Comparison of ENCODE assay signal across 9 cellular contexts in the genomic region with DNA sequence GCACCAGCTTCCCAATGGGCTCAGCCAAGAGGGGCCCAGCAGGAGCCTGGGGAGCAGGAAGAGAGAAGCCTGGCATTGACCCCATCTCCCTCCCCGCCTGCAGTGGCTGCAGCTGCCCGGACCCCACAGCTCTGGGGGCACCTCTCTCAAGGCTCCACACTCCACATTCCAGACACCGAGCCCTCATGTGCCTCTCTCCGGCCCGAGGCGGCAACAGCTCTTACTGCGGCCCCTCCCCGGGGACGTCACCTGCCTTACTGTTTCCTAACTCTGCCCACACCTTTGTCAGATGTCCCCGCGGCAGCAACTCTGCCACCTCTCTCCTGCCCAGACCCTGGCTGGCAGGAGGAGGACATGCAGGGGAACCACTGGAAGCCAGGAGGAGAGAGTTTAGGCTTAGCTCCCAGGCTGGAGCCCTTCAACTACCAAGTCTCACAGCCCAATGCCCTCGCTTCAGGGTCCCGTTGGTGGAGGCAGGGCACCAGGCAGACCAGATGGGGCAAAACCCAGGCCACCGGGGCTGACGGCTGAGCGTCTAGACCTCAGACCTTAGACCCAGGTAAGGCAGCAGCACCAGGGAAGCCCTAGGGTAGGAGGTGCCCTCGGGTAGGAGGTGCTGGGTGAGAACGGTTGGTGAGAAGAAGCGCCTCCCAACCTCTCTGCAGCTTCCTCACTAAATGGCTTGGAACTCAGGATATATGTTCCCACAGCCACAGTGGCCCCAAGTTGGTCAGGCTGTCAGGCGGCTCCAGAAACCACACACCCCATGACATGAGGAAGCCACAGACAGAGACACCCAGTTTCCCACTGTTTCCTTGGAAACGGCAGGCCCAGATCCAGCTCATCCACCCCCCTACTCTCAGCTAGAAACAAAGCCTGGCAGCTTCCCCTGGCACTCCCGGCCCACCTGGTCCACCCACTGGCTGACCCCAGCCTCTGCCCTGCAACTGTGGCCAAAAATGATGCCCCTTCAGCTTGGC. TPM values are rescaled to one million over a fixed set of nuclear protein-coding genes. Genes with fewer than 3 reads are reported as not detected.
A peak's percentile ranks its signal among the peaks of the same experiment; 100 is the strongest.
DNase-seq lines count a peak whose midpoint lies in the region; ATAC-seq and TF ChIP-seq lines count a peak whose summit lies in the region.
"Had no signal": no experiment of that assay in that cellular context is flagged by ENCODE, and none has a peak within 500 bp of the region (broad histone marks: within the 10 kb centered on the region; RNA-seq: fewer than 3 reads in every experiment).

No MANE protein-coding gene starts in this region.

- H3K36me3 ChIP-seq in suprapubic skin (no peaks in the 10 kb centered on the region), prostate gland (no peaks in the 10 kb centered on the region)

- H3K4me3 ChIP-seq in suprapubic skin, result peak overlapping the region; percentile 88
- no peak overlapping the region for H3K4me3 ChIP-seq in prostate gland

- POLR2A ChIA-PET in activated CD8-positive, alpha-beta T cell treated with anti-CD3 and anti-CD28 coated beads for 36 hours (lab: Charles Lee), result interaction anchor here (1.0 to 3.3 kb wide), 3 partner anchors 43 to 52 kb away, joined by 4 to 15 read pairs (median 4); no protein-coding TSS in a partner anchor
- POLR2A ChIA-PET in activated CD8-positive, alpha-beta T cell treated with anti-CD3 and anti-CD28 coated beads, Interleukin-2, amount 10 ng/mL, durations not matched to agents 7 days and 5 days (lab: Charles Lee), result no interaction called here
- POLR2A ChIA-PET in activated CD4-positive, alpha-beta memory T cell treated with anti-CD3 and anti-CD28 coated beads for 36 hours (lab: Charles Lee), result interaction anchor here (1.9 to 3.4 kb wide), 2 partner anchors 33 to 52 kb away, joined by 7 to 15 read pairs; no protein-coding TSS in a partner anchor

- no peak for TF ChIP-seq CTCF in activated CD8-positive, alpha-beta T cell treated with anti-CD3 and anti-CD28 coated beads for 36 hours (IDR thresholded peaks at IDR 0.05)
- TF ChIP-seq CTCF in suprapubic skin (IDR thresholded peaks at IDR 0.05), result no peak
- TF ChIP-seq CTCF in prostate gland (IDR thresholded peaks at IDR 0.05), result no peak

- H3K36me3 Mint-ChIP-seq in activated CD8-positive, alpha-beta T cell treated with anti-CD3 and anti-CD28 coated beads for 36 hours (ENCODE audit: low read depth), result no peaks in the 10 kb centered on the region
- H3K36me3 Mint-ChIP-seq in activated CD8-positive, alpha-beta T cell treated with anti-CD3 and anti-CD28 coated beads, Interleukin-2, amount 10 ng/mL, durations not matched to agents 7 days and 5 days (ENCODE audit: low read depth), result no peaks in the 10 kb centered on the region
- H3K36me3 Mint-ChIP-seq in activated CD4-positive, alpha-beta memory T cell treated with anti-CD3 and anti-CD28 coated beads for 36 hours, result no peaks in the 10 kb centered on the region

- H3K27me3 ChIP-seq in suprapubic skin (no peaks in the 10 kb centered on the region), prostate gland (replicated peaks; ENCODE audit: insufficient read depth) (no peaks in the 10 kb centered on the region)

- peaks cover 20% of the 10 kb centered on the region for H3K27me3 Mint-ChIP-seq in activated CD8-positive, alpha-beta T cell treated with anti-CD3 and anti-CD28 coated beads for 36 hours
- peaks cover 19% of the 10 kb centered on the region for H3K27me3 Mint-ChIP-seq in activated CD8-positive, alpha-beta T cell treated with anti-CD3 and anti-CD28 coated beads, Interleukin-2, amount 10 ng/mL, durations not matched to agents 7 days and 5 days (ENCODE audit: low read depth)
- H3K27me3 Mint-ChIP-seq in activated CD4-positive, alpha-beta memory T cell treated with anti-CD3 and anti-CD28 coated beads for 36 hours, result peaks cover 17% of the 10 kb centered on the region

- peak overlapping the region; percentile 38 for H3K4me3 Mint-ChIP-seq in activated CD8-positive, alpha-beta T cell treated with anti-CD3 and anti-CD28 coated beads for 36 hours
- no peak overlapping the region for H3K4me3 Mint-ChIP-seq in activated CD8-positive, alpha-beta T cell treated with anti-CD3 and anti-CD28 coated beads, Interleukin-2, amount 10 ng/mL, durations not matched to agents 7 days and 5 days
- H3K4me3 Mint-ChIP-seq in activated CD4-positive, alpha-beta memory T cell treated with anti-CD3 and anti-CD28 coated beads for 36 hours, result peak overlapping the region; percentile 27

- intact Hi-C loops in activated CD8-positive, alpha-beta T cell treated with anti-CD3 and anti-CD28 coated beads for 36 hours (cut with micrococcal nuclease), result loop anchor here (5.0 kb wide), 1 partner anchor 46 kb away; no protein-coding TSS in a partner anchor
- intact Hi-C loops in activated CD4-positive, alpha-beta memory T cell treated with anti-CD3 and anti-CD28 coated beads for 36 hours (cut with micrococcal nuclease), result loop anchor here (2.0 kb wide), 2 partner anchors 33 to 45 kb away; no protein-coding TSS in a partner anchor
- intact Hi-C loops in prostate gland (cut with DNase I), result loop anchor here (2.0 to 5.0 kb wide), 3 partner anchors 53 to 351 kb away; no protein-coding TSS in a partner anchor

- peaks cover 10% of the 10 kb centered on the region for H3K4me1 Mint-ChIP-seq in activated CD8-positive, alpha-beta T cell treated with anti-CD3 and anti-CD28 coated beads for 36 hours (ENCODE audit: low read depth)
- peaks cover 14% of the 10 kb centered on the region for H3K4me1 Mint-ChIP-seq in activated CD8-positive, alpha-beta T cell treated with anti-CD3 and anti-CD28 coated beads, Interleukin-2, amount 10 ng/mL, durations not matched to agents 7 days and 5 days (ENCODE audit: low read depth)
- peaks cover 10% of the 10 kb centered on the region for H3K4me1 Mint-ChIP-seq in activated CD4-positive, alpha-beta memory T cell treated with anti-CD3 and anti-CD28 coated beads for 36 hours (ENCODE audit: low read depth)

- no peaks in the 10 kb centered on the region for H3K9me3 Mint-ChIP-seq in activated CD8-positive, alpha-beta T cell treated with anti-CD3 and anti-CD28 coated beads for 36 hours
- H3K9me3 Mint-ChIP-seq in activated CD8-positive, alpha-beta T cell treated with anti-CD3 and anti-CD28 coated beads, Interleukin-2, amount 10 ng/mL, durations not matched to agents 7 days and 5 days (ENCODE audit: insufficient read depth), result no peaks in the 10 kb centered on the region
- no peaks in the 10 kb centered on the region for H3K9me3 Mint-ChIP-seq in activated CD4-positive, alpha-beta memory T cell treated with anti-CD3 and anti-CD28 coated beads for 36 hours

- WGBS in suprapubic skin, result 82% methylated on average over 18 of the region's 22 CpGs
- WGBS in prostate gland, result 79% methylated on average over 22 of the region's 22 CpGs

- H3K9me3 ChIP-seq in suprapubic skin, result no peaks in the 10 kb centered on the region
- H3K9me3 ChIP-seq in prostate gland, result no peaks in the 10 kb centered on the region

- TF ChIP-seq POLR2A in suprapubic skin (IDR thresholded peaks at IDR 0.05) (no peak), prostate gland (IDR thresholded peaks at IDR 0.05) (no peak)

- no peak for ATAC-seq in activated CD8-positive, alpha-beta T cell treated with anti-CD3 and anti-CD28 coated beads for 36 hours
- ATAC-seq in activated CD8-positive, alpha-beta T cell treated with anti-CD3 and anti-CD28 coated beads, Interleukin-2, amount 10 ng/mL, durations not matched to agents 7 days and 5 days, result no peak
- ATAC-seq in GM21360 (IDR thresholded peaks at IDR 0.05; ENCODE audit: unreplicated experiment), result no peak

- no peak for DNase-seq in activated CD8-positive, alpha-beta T cell treated with anti-CD3 and anti-CD28 coated beads for 36 hours
- no peak for DNase-seq in activated CD8-positive, alpha-beta T cell treated with anti-CD3 and anti-CD28 coated beads, Interleukin-2, amount 10 ng/mL, durations not matched to agents 7 days and 5 days
- DNase-seq in activated CD4-positive, alpha-beta memory T cell treated with anti-CD3 and anti-CD28 coated beads for 36 hours, result no peak
- peak; percentile 53 for DNase-seq in islet precursor cell
- DNase-seq in suprapubic skin (ENCODE audit: low spot score in 2 of 2), result no peak
- DNase-seq in prostate gland (ENCODE audit: low spot score), result no peak
- no peak for DNase-seq in DMS153 (lab: John Stamatoyannopoulos, UW)
- DNase-seq: activated CD8-positive, alpha-beta memory T cell treated with anti-CD3 and anti-CD28 coated beads, Interleukin-2, amount 50 U/mL, for 48 hours had no signal

- peak overlapping the region; percentile 96 for H3K27ac ChIP-seq in suprapubic skin
- peak overlapping the region in 1 of 2 donors; percentile 86 for H3K27ac ChIP-seq in prostate gland

- CTCF ChIA-PET in activated CD8-positive, alpha-beta T cell treated with anti-CD3 and anti-CD28 coated beads for 36 hours (lab: Charles Lee), result interaction anchor here (0.7 to 6.0 kb wide), 11 partner anchors 15 to 388 kb away, joined by 3 to 257 read pairs (median 6); partner anchors contain the start of gene COPS8
- CTCF ChIA-PET in activated CD8-positive, alpha-beta T cell treated with anti-CD3 and anti-CD28 coated beads, Interleukin-2, amount 10 ng/mL, durations not matched to agents 7 days and 5 days (lab: Charles Lee), result interaction anchor here (0.7 to 5.9 kb wide), 7 partner anchors 38 to 339 kb away, joined by 3 to 121 read pairs (median 3); no protein-coding TSS in a partner anchor
- CTCF ChIA-PET in activated CD4-positive, alpha-beta memory T cell treated with anti-CD3 and anti-CD28 coated beads for 36 hours (lab: Charles Lee), result interaction anchor here (0.6 to 3.9 kb wide), 7 partner anchors 39 to 351 kb away, joined by 3 to 208 read pairs (median 4); no protein-coding TSS in a partner anchor

- no peak for TF ChIP-seq EP300 in suprapubic skin (IDR thresholded peaks at IDR 0.05)

- peak overlapping the region; percentile 51 for H3K27ac Mint-ChIP-seq in activated CD8-positive, alpha-beta T cell treated with anti-CD3 and anti-CD28 coated beads for 36 hours
- H3K27ac Mint-ChIP-seq in activated CD8-positive, alpha-beta T cell treated with anti-CD3 and anti-CD28 coated beads, Interleukin-2, amount 10 ng/mL, durations not matched to agents 7 days and 5 days, result no peak overlapping the region
- no peak overlapping the region for H3K27ac Mint-ChIP-seq in activated CD4-positive, alpha-beta memory T cell treated with anti-CD3 and anti-CD28 coated beads for 36 hours

- H3K4me1 ChIP-seq in suprapubic skin (peaks cover 34% of the 10 kb centered on the region), prostate gland (replicated peaks) (peaks cover 2% of the 10 kb centered on the region)

RNA-seq across cellular contexts. Expression of gene MLPH, which starts 13.3 kb away (rescaled TPM):
- total RNA-seq in activated CD8-positive, alpha-beta T cell treated with anti-CD3 and anti-CD28 coated beads for 36 hours, result not detected
- not detected for total RNA-seq in activated CD8-positive, alpha-beta T cell treated with anti-CD3 and anti-CD28 coated beads, Interleukin-2, amount 10 ng/mL, durations not matched to agents 7 days and 5 days
- not detected for total RNA-seq in activated CD4-positive, alpha-beta memory T cell treated with anti-CD3 and anti-CD28 coated beads for 36 hours
- 10 to 100 TPM in 3 of 4 donors, 1 to 10 TPM in 1; 8.8 to 41.1 (median 24.4) TPM for total RNA-seq in suprapubic skin
- 100 to 1,000 TPM; 371 to 393 TPM for total RNA-seq in prostate gland

RNA-seq across cellular contexts. Expression of gene COL6A3, which starts 59.8 kb away (rescaled TPM):
- total RNA-seq in activated CD8-positive, alpha-beta T cell treated with anti-CD3 and anti-CD28 coated beads for 36 hours, result 1 to 10 TPM; 4.0 to 4.1 TPM
- total RNA-seq in activated CD8-positive, alpha-beta T cell treated with anti-CD3 and anti-CD28 coated beads, Interleukin-2, amount 10 ng/mL, durations not matched to agents 7 days and 5 days, result under 1 TPM; 0.03 to 0.10 TPM
- 10 to 100 TPM; 27.7 to 29.7 TPM for total RNA-seq in activated CD4-positive, alpha-beta memory T cell treated with anti-CD3 and anti-CD28 coated beads for 36 hours
- total RNA-seq in suprapubic skin (10 to 100 TPM; 50.1 to 79.2 (median 66.3) TPM), prostate gland (10 to 100 TPM; 26.9 to 86.9 TPM)

Comparison
In these comparisons a context has a peak if more than half of its experiments do, and no peak if none do; other contexts are left out.
1. RNA of gene MLPH, which starts 13.3 kb away (total RNA-seq): 371 to 393 TPM in prostate gland; 8.8 to 41.1 TPM in suprapubic skin, not detected in activated CD4-positive, alpha-beta memory T cell treated with anti-CD3 and anti-CD28 coated beads for 36 hours, not detected in activated CD8-positive, alpha-beta T cell treated with anti-CD3 and anti-CD28 coated beads for 36 hours and not detected in activated CD8-positive, alpha-beta T cell treated with anti-CD3 and anti-CD28 coated beads, Interleukin-2, amount 10 ng/mL, durations not matched to agents 7 days and 5 days; every median in the first group is over 4 times any median in the second.
2. RNA of gene COL6A3, which starts 59.8 kb away (total RNA-seq): 26.9 to 86.9 TPM in prostate gland, 50.1 to 79.2 TPM in suprapubic skin and 27.7 to 29.7 TPM in activated CD4-positive, alpha-beta memory T cell treated with anti-CD3 and anti-CD28 coated beads for 36 hours; 4.0 to 4.1 TPM in activated CD8-positive, alpha-beta T cell treated with anti-CD3 and anti-CD28 coated beads for 36 hours and 0.03 to 0.10 TPM in activated CD8-positive, alpha-beta T cell treated with anti-CD3 and anti-CD28 coated beads, Interleukin-2, amount 10 ng/mL, durations not matched to agents 7 days and 5 days; every median in the first group is over 4 times any median in the second.